1 cellular context compared by ENCODE assay signal in genomic region chr16:80518436-80518835, GRCh38.
TF ChIP-seq lines count a peak whose summit lies in the region.

No MANE protein-coding gene starts in this region.

TF ChIP-seq in IMR-90, 13 proteins besides CTCF, POLR2A, EP300 and RAD21:
- TF ChIP-seq NFE2L2 (IDR thresholded peaks at IDR 0.05; ENCODE audit: low read depth, low read length) (no peak), MAFK (IDR thresholded peaks at IDR 0.05; ENCODE audit: low read depth, low read length) (no peak), CEBPB (IDR thresholded peaks at IDR 0.05; ENCODE audit: low read depth, low read length) (no peak), USF2 (IDR thresholded peaks at IDR 0.05; ENCODE audit: low read depth, low read length) (no peak), RCOR1 (IDR thresholded peaks at IDR 0.05; ENCODE audit: insufficient replicate concordance, low read length) (no peak), MAZ (IDR thresholded peaks at IDR 0.05; ENCODE audit: borderline replicate concordance, low read depth, low read length) (no peak), RFX5 (IDR thresholded peaks at IDR 0.05; ENCODE audit: low read depth, low read length) (no peak), CHD1 (IDR thresholded peaks at IDR 0.05; ENCODE audit: low read depth, low read length) (no peak), MXI1 (IDR thresholded peaks at IDR 0.05; ENCODE audit: borderline replicate concordance, low read depth, low read length) (no peak), ELK1 (IDR thresholded peaks at IDR 0.05; ENCODE audit: borderline replicate concordance, low read depth, low read length) (no peak), SMC3 (IDR thresholded peaks at IDR 0.05; ENCODE audit: low read depth, low read length) (no peak), BHLHE40 (IDR thresholded peaks at IDR 0.05; ENCODE audit: low read depth, low read length) (no peak)
